1 cellular context compared by ENCODE assay signal in the genomic region with DNA sequence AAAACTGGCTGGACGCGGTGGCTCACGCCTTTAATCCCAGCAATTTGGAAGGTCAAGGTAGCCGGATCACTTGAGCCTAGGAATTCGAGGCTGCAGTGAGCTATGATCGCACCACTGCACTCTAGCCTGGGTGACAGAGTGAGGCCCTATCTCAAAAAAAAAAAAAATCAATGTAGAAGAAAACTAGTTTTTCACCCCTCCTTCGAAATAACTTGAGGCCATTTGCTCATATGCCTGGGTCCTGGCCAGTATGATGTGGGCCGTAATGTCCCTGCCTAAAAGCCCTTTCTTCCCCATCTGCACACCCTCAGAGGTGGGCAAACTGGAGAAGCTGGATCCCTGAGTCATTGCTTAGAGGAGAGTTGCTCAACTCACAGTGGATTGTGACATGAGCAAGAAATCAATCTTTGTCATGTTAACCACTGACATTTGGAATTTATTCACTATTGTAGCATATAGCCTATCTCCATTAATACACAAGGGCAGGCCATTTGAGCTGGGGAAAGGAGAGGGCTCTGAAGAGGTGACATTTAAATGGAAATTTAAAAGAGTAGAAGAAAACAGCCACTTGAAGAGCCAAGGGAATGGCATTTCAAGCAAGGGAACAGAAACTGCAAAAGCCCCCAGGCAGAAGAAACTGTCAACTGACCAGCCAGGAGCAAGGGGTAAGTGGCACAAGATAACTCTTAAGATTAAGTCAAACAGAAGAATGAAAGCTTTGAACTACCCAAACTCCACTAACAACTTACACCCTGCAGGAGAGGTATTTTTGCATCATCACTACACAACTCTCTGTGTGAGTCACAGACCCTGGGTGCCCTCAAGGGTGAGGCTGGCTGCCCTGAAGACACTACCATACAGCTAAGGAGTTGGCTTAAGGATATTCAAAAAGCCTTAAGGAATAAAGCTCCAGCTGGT.
TF ChIP-seq lines count a peak whose summit lies in the region.

No MANE protein-coding gene starts in this region.

TF ChIP-seq in WTC11, 78 proteins besides CTCF, POLR2A, EP300 and RAD21 (continued from another document):
- TF ChIP-seq, protein P1, sequence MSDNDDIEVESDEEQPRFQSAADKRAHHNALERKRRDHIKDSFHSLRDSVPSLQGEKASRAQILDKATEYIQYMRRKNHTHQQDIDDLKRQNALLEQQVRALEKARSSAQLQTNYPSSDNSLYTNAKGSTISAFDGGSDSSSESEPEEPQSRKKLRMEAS (CRISPR knock-in tag; IDR thresholded peaks at IDR 0.05), result no peak
TF ChIP-seq in WTC11: peak in this region for 0.
